In genomic region chr6:106223300-106223930, GRCh38 we compare ENCODE assay signal across 8 cellular contexts.
DNase-seq lines count a peak whose midpoint lies in the region; ATAC-seq lines count a peak whose summit lies in the region.

No MANE protein-coding gene starts in this region.

- DNase-seq in AML-193 (lab: John Stamatoyannopoulos, UW) (peak; percentile 69 to 86), GM19238 (ENCODE audit: insufficient read length, low spot score) (peak; percentile 3), MG63 (peak; percentile 33), SKM-1 (lab: John Stamatoyannopoulos, UW; ENCODE audit: unreplicated experiment) (peak; percentile 4), left ventricle myocardium superior (no peak), skeletal muscle cell (ENCODE audit: low read depth) (peak; percentile 38)

- H3K4me3 ChIP-seq in MG63, result no peak overlapping the region
- H3K4me3 ChIP-seq in skeletal muscle cell (ENCODE audit: low read depth, low read length), result no peak overlapping the region

- no peaks in the 10 kb centered on the region for H3K9me3 Mint-ChIP-seq in activated naive CD4-positive, alpha-beta T cell treated with anti-CD3 and anti-CD28 coated beads, Interleukin-2, amount 50 U/mL, for 24 hours

- intact Hi-C loops in left ventricle myocardium superior (cut with micrococcal nuclease), result loop anchor here (5.0 kb wide), 1 partner anchor 791 kb away; no protein-coding TSS in a partner anchor

- H3K27me3 Mint-ChIP-seq in activated naive CD4-positive, alpha-beta T cell treated with anti-CD3 and anti-CD28 coated beads, Interleukin-2, amount 50 U/mL, for 24 hours, result no peaks in the 10 kb centered on the region

- H3K4me3 Mint-ChIP-seq in activated naive CD4-positive, alpha-beta T cell treated with anti-CD3 and anti-CD28 coated beads, Interleukin-2, amount 50 U/mL, for 24 hours, result no peak overlapping the region

- H3K9me3 ChIP-seq in MG63, result no peaks in the 10 kb centered on the region

- peak overlapping the region; percentile 41 for H3K27ac Mint-ChIP-seq in activated naive CD4-positive, alpha-beta T cell treated with anti-CD3 and anti-CD28 coated beads, Interleukin-2, amount 50 U/mL, for 24 hours

- no peaks in the 10 kb centered on the region for H3K27me3 ChIP-seq in MG63

- peak; percentile 56 for ATAC-seq in left ventricle myocardium superior
- no peak for ATAC-seq in GM21381 (IDR thresholded peaks at IDR 0.05; ENCODE audit: unreplicated experiment)

- peaks cover 1% of the 10 kb centered on the region for H3K36me3 Mint-ChIP-seq in activated naive CD4-positive, alpha-beta T cell treated with anti-CD3 and anti-CD28 coated beads, Interleukin-2, amount 50 U/mL, for 24 hours

- H3K4me1 Mint-ChIP-seq in activated naive CD4-positive, alpha-beta T cell treated with anti-CD3 and anti-CD28 coated beads, Interleukin-2, amount 50 U/mL, for 24 hours, result peaks cover 33% of the 10 kb centered on the region

- no peaks in the 10 kb centered on the region for H3K36me3 ChIP-seq in MG63
